In genomic region chr10:33325929-33326328, GRCh38 we compare ENCODE assay signal across 1 cellular context.
A peak's percentile ranks its signal among the peaks of the same experiment; 100 is the strongest.
TF ChIP-seq lines count a peak whose summit lies in the region.

No MANE protein-coding gene starts in this region.

TF ChIP-seq in HEK293, 187 proteins besides CTCF, POLR2A, EP300 and RAD21 (continued from another document and continues in another):
- peak; percentile 87 for TF ChIP-seq HIC1 (tag by site-specific recombination; IDR thresholded peaks at IDR 0.05)
- no peak for TF ChIP-seq ZNF548 (tag by site-specific recombination; IDR thresholded peaks at IDR 0.05)
- TF ChIP-seq KLF7 (tag by site-specific recombination; IDR thresholded peaks at IDR 0.05; ENCODE audit: borderline replicate concordance) = peak; percentile 52; the same call in 1 of the 2 replicates
- TF ChIP-seq, protein P1, sequence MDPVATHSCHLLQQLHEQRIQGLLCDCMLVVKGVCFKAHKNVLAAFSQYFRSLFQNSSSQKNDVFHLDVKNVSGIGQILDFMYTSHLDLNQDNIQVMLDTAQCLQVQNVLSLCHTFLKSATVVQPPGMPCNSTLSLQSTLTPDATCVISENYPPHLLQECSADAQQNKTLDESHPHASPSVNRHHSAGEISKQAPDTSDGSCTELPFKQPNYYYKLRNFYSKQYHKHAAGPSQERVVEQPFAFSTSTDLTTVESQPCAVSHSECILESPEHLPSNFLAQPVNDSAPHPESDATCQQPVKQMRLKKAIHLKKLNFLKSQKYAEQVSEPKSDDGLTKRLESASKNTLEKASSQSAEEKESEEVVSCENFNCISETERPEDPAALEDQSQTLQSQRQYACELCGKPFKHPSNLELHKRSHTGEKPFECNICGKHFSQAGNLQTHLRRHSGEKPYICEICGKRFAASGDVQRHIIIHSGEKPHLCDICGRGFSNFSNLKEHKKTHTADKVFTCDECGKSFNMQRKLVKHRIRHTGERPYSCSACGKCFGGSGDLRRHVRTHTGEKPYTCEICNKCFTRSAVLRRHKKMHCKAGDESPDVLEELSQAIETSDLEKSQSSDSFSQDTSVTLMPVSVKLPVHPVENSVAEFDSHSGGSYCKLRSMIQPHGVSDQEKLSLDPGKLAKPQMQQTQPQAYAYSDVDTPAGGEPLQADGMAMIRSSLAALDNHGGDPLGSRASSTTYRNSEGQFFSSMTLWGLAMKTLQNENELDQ (tag by site-specific recombination; IDR thresholded peaks at IDR 0.05; ENCODE audit: low read depth) = 0 out of 2 replicates have a peak, but pooled peaks have one; percentile 44
- TF ChIP-seq ZNF394 (tag by site-specific recombination; IDR thresholded peaks at IDR 0.05; ENCODE audit: borderline replicate concordance) = peak; percentile 52; the same call in 1 of the 2 replicates
- TF ChIP-seq ZNF473 (tag by site-specific recombination; IDR thresholded peaks at IDR 0.05) = no peak
- TF ChIP-seq ZNF174 (tag by site-specific recombination; IDR thresholded peaks at IDR 0.05) = no peak
- TF ChIP-seq ZNF10 (tag by site-specific recombination; IDR thresholded peaks at IDR 0.05) = peak; percentile 81; the same call in 1 of the 2 replicates
- TF ChIP-seq HOXD13 (CRISPR knock-in tag; IDR thresholded peaks at IDR 0.05; ENCODE audit: borderline replicate concordance) = no peak
- no peak for TF ChIP-seq ZBTB48 (tag by site-specific recombination; IDR thresholded peaks at IDR 0.05)
- TF ChIP-seq ZNF350 (tag by site-specific recombination; IDR thresholded peaks at IDR 0.05) = no peak
- TF ChIP-seq SP2 (tag by site-specific recombination; IDR thresholded peaks at IDR 0.05) = no peak
- TF ChIP-seq WT1 (tag by site-specific recombination; IDR thresholded peaks at IDR 0.05) = peak; percentile 75
- TF ChIP-seq ZNF112 (tag by site-specific recombination; IDR thresholded peaks at IDR 0.05) = no peak
- TF ChIP-seq, protein P2, sequence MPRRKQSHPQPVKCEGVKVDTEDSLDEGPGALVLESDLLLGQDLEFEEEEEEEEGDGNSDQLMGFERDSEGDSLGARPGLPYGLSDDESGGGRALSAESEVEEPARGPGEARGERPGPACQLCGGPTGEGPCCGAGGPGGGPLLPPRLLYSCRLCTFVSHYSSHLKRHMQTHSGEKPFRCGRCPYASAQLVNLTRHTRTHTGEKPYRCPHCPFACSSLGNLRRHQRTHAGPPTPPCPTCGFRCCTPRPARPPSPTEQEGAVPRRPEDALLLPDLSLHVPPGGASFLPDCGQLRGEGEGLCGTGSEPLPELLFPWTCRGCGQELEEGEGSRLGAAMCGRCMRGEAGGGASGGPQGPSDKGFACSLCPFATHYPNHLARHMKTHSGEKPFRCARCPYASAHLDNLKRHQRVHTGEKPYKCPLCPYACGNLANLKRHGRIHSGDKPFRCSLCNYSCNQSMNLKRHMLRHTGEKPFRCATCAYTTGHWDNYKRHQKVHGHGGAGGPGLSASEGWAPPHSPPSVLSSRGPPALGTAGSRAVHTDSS (tag by site-specific recombination; IDR thresholded peaks at IDR 0.05) = peak; percentile 59
- TF ChIP-seq IKZF3 (tag by site-specific recombination; IDR thresholded peaks at IDR 0.05) = peak; percentile 97
- no peak for TF ChIP-seq ZNF155 (tag by site-specific recombination; IDR thresholded peaks at IDR 0.05)
- TF ChIP-seq, protein P3, sequence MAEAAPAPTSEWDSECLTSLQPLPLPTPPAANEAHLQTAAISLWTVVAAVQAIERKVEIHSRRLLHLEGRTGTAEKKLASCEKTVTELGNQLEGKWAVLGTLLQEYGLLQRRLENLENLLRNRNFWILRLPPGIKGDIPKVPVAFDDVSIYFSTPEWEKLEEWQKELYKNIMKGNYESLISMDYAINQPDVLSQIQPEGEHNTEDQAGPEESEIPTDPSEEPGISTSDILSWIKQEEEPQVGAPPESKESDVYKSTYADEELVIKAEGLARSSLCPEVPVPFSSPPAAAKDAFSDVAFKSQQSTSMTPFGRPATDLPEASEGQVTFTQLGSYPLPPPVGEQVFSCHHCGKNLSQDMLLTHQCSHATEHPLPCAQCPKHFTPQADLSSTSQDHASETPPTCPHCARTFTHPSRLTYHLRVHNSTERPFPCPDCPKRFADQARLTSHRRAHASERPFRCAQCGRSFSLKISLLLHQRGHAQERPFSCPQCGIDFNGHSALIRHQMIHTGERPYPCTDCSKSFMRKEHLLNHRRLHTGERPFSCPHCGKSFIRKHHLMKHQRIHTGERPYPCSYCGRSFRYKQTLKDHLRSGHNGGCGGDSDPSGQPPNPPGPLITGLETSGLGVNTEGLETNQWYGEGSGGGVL (tag by site-specific recombination; IDR thresholded peaks at IDR 0.05) = no peak
- TF ChIP-seq ZFP37 (tag by site-specific recombination; IDR thresholded peaks at IDR 0.05) = 0 out of 2 replicates have a peak, but pooled peaks have one; percentile 36
- TF ChIP-seq ZNF670 (tag by site-specific recombination; IDR thresholded peaks at IDR 0.05; ENCODE audit: low read depth) = no peak
- peak; percentile 67 for TF ChIP-seq GFI1B (tag by site-specific recombination; IDR thresholded peaks at IDR 0.05)
- TF ChIP-seq ZNF518A (tag by site-specific recombination; conservative IDR thresholded peaks at IDR 0.05; ENCODE audit: low read depth) = no peak
- TF ChIP-seq ZBTB20 (tag by site-specific recombination; IDR thresholded peaks at IDR 0.05) = no peak
- no peak for TF ChIP-seq ZNF521 (tag by site-specific recombination; IDR thresholded peaks at IDR 0.05)
- peak; percentile 99 for TF ChIP-seq ZNF843 (tag by site-specific recombination; IDR thresholded peaks at IDR 0.05)
- peak; percentile 64 for TF ChIP-seq ZBTB8A (tag by site-specific recombination; IDR thresholded peaks at IDR 0.05)
- TF ChIP-seq, protein P4, sequence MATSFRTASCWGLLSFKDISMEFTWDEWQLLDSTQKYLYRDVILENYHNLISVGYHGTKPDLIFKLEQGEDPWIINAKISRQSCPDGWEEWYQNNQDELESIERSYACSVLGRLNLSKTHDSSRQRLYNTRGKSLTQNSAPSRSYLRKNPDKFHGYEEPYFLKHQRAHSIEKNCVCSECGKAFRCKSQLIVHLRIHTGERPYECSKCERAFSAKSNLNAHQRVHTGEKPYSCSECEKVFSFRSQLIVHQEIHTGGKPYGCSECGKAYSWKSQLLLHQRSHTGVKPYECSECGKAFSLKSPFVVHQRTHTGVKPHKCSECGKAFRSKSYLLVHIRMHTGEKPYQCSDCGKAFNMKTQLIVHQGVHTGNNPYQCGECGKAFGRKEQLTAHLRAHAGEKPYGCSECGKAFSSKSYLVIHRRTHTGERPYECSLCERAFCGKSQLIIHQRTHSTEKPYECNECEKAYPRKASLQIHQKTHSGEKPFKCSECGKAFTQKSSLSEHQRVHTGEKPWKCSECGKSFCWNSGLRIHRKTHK (tag by site-specific recombination; IDR thresholded peaks at IDR 0.05) = no peak
- no peak for TF ChIP-seq ZNF791 (tag by site-specific recombination; IDR thresholded peaks at IDR 0.05)
- TF ChIP-seq ZNF488 (tag by site-specific recombination; IDR thresholded peaks at IDR 0.05) = 0 out of 2 replicates have a peak, but pooled peaks have one; percentile 11
- no peak for TF ChIP-seq ZNF133 (tag by site-specific recombination; IDR thresholded peaks at IDR 0.05)
- TF ChIP-seq, protein P5, sequence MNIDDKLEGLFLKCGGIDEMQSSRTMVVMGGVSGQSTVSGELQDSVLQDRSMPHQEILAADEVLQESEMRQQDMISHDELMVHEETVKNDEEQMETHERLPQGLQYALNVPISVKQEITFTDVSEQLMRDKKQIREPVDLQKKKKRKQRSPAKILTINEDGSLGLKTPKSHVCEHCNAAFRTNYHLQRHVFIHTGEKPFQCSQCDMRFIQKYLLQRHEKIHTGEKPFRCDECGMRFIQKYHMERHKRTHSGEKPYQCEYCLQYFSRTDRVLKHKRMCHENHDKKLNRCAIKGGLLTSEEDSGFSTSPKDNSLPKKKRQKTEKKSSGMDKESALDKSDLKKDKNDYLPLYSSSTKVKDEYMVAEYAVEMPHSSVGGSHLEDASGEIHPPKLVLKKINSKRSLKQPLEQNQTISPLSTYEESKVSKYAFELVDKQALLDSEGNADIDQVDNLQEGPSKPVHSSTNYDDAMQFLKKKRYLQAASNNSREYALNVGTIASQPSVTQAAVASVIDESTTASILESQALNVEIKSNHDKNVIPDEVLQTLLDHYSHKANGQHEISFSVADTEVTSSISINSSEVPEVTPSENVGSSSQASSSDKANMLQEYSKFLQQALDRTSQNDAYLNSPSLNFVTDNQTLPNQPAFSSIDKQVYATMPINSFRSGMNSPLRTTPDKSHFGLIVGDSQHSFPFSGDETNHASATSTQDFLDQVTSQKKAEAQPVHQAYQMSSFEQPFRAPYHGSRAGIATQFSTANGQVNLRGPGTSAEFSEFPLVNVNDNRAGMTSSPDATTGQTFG (tag by site-specific recombination; IDR thresholded peaks at IDR 0.05; ENCODE audit: borderline replicate concordance) = no peak
- TF ChIP-seq, protein P6, sequence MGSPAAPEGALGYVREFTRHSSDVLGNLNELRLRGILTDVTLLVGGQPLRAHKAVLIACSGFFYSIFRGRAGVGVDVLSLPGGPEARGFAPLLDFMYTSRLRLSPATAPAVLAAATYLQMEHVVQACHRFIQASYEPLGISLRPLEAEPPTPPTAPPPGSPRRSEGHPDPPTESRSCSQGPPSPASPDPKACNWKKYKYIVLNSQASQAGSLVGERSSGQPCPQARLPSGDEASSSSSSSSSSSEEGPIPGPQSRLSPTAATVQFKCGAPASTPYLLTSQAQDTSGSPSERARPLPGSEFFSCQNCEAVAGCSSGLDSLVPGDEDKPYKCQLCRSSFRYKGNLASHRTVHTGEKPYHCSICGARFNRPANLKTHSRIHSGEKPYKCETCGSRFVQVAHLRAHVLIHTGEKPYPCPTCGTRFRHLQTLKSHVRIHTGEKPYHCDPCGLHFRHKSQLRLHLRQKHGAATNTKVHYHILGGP (tag by site-specific recombination; IDR thresholded peaks at IDR 0.05) = no peak
- 0 out of 2 replicates have a peak, but pooled peaks have one; percentile 9 for TF ChIP-seq ZNF146 (tag by site-specific recombination; IDR thresholded peaks at IDR 0.05)
- TF ChIP-seq ZNF501 (tag by site-specific recombination; IDR thresholded peaks at IDR 0.05) = no peak; the same call in 1 of the 2 replicates
